Comparison of ENCODE assay signal across 24 cellular contexts in the genomic region with DNA sequence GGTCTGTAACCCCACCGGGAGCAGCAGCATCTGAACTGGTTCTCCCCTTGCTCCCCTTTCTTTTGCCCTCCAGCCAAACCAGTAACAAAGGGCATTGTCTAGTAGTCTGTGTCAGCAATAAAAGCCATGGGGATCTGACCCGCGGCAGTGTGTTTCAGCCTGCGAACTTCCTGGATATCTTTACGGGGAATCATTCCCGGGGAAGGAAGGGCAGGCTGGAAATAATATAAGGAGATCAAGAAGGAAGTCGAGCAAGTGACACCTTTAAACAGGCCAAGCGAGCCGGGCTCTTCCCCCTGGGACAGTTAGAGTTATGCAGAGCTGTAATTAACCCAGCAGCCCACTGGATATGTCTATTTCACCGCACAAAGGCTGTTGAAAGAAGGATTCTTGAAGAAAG.
"Had no signal": no experiment of that assay in that cellular context is flagged by ENCODE, and none has a peak within 500 bp of the region (broad histone marks: within the 10 kb centered on the region; RNA-seq: fewer than 3 reads in every experiment).

No MANE protein-coding gene starts in this region.

- H3K9me3 Mint-ChIP-seq: activated T-cell treated with anti-CD3 and anti-CD28 coated beads, Interleukin-2, amount 50 U/mL, for 24 hours; activated T-helper 17 cell treated with anti-CD3 and anti-CD28 coated beads, Interleukin-2, amount 50 U/mL, for 72 hours; immature natural killer cell; natural killer cell treated with Interleukin-12 subunit alpha and Interleukin-12 subunit beta and Interleukin-15 and Interleukin-18, amount 100 ng/mL, for 72 hours; T-cell had no signal

- H3K9me3 ChIP-seq: ascending aorta had no signal

- H3K4me1 ChIP-seq: ascending aorta had no signal

- FAIRE-seq: TTC549 had no signal

- H3K36me3 Mint-ChIP-seq: natural killer cell treated with Interleukin-12 subunit alpha and Interleukin-12 subunit beta and Interleukin-15 and Interleukin-18, amount 100 ng/mL, for 72 hours; T-cell had no signal

- H3K27me3 ChIP-seq: ascending aorta, brain microvascular endothelial cell, hepatocyte had no signal

- H3K36me3 ChIP-seq: ascending aorta, brain microvascular endothelial cell had no signal

- H3K27ac Mint-ChIP-seq: activated naive CD4-positive, alpha-beta T cell treated with anti-CD3 and anti-CD28 coated beads, Interleukin-2, amount 50 U/mL, for 72 hours; activated T-cell treated with anti-CD3 and anti-CD28 coated beads, Interleukin-2, amount 50 U/mL, for 24 hours; activated T-helper 17 cell treated with anti-CD3 and anti-CD28 coated beads, Interleukin-2, amount 50 U/mL, for 72 hours; natural killer cell treated with Interleukin-12 subunit alpha and Interleukin-12 subunit beta and Interleukin-15 and Interleukin-18, amount 100 ng/mL, for 72 hours; progenitor cell of endocrine pancreas; T-cell had no signal

- DNase-seq: activated CD4-positive, alpha-beta T cell treated with anti-CD3 and anti-CD28 coated beads for 1 hour; activated CD8-positive, alpha-beta memory T cell treated with anti-CD3 and anti-CD28 coated beads for 24 hours; activated CD8-positive, alpha-beta memory T cell treated with anti-CD3 and anti-CD28 coated beads, Interleukin-2, amount 50 U/mL, for 4 hours; activated T-cell treated with anti-CD3 and anti-CD28 coated beads, Interleukin-2, amount 50 U/mL, for 24 hours; brain microvascular endothelial cell; dermis blood vessel endothelial cell; effector CD8-positive, alpha-beta T cell; foreskin melanocyte; glutamatergic neuron; immature natural killer cell; kidney glomerular epithelial cell; left ventricle myocardium superior; mammary epithelial cell; midbrain; stimulated activated CD4-positive, alpha-beta T cell treated with anti-CD3 and anti-CD28 coated beads, Interleukin-4, amount 100 ng/mL, for 4 hours; stimulated activated naive CD8-positive, alpha-beta T cell treated with anti-CD3 and anti-CD28 coated beads, Interleukin-15, Interleukin-2, amounts not matched to agents 100 U/mL and 50 U/mL, for 24 hours; T-cell had no signal

- H3K4me3 Mint-ChIP-seq: activated T-cell treated with anti-CD3 and anti-CD28 coated beads, Interleukin-2, amount 50 U/mL, for 24 hours; activated T-helper 17 cell treated with anti-CD3 and anti-CD28 coated beads, Interleukin-2, amount 50 U/mL, for 72 hours; immature natural killer cell; natural killer cell treated with Interleukin-12 subunit alpha and Interleukin-12 subunit beta and Interleukin-15 and Interleukin-18, amount 100 ng/mL, for 72 hours; T-cell had no signal

- H3K27ac ChIP-seq: ascending aorta, brain microvascular endothelial cell, hepatocyte had no signal

- H3K4me3 ChIP-seq: ascending aorta, hepatocyte had no signal

- H3K4me1 Mint-ChIP-seq: activated T-helper 17 cell treated with anti-CD3 and anti-CD28 coated beads, Interleukin-2, amount 50 U/mL, for 72 hours; immature natural killer cell had no signal

- H3K27me3 Mint-ChIP-seq: activated T-cell treated with anti-CD3 and anti-CD28 coated beads, Interleukin-2, amount 50 U/mL, for 24 hours; activated T-helper 17 cell treated with anti-CD3 and anti-CD28 coated beads, Interleukin-2, amount 50 U/mL, for 72 hours; progenitor cell of endocrine pancreas; T-cell had no signal
